In the genomic region with DNA sequence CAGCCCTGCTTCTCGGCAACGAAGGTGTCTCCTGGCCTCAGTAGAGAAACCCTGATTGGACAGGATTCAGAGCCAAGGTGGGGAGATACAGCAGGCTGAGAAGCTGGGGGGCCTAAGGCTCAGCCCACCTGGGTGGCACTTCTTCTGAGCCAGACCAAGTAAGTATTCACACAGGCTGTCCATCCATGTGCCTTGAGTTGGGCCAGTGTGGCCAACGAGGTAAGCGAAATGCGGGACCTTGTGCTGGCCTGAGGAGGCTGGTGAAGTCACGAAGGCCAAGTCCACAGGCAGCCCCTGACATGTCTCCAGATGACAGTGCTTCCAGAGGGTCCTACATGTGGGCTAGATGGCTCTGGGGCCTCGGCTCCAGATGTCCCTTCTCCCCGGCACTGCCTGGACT, we compare ENCODE assay signal across 16 cellular contexts.
A peak's percentile ranks its signal among the peaks of the same experiment; 100 is the strongest.
DNase-seq lines count a peak whose midpoint lies in the region; ATAC-seq and TF ChIP-seq lines count a peak whose summit lies in the region.
"Had no signal": no experiment of that assay in that cellular context is flagged by ENCODE, and none has a peak within 500 bp of the region (broad histone marks: within the 10 kb centered on the region; RNA-seq: fewer than 3 reads in every experiment).

No MANE protein-coding gene starts in this region.

- H3K36me3 ChIP-seq in left ventricle myocardium inferior (peaks cover 33% of the 10 kb centered on the region), spleen (peaks cover 0 to 59% (median 34%) of the 10 kb centered on the region in 6 donors)
- peaks cover 36% of the 10 kb centered on the region for H3K36me3 ChIP-seq in CD8-positive, alpha-beta memory T cell (ENCODE audit: insufficient read depth, low read length)

- H3K4me3 ChIP-seq in left ventricle myocardium inferior (no peak overlapping the region), dorsolateral prefrontal cortex (no peak overlapping the region), spleen (no peak overlapping the region)
- no peak overlapping the region for H3K4me3 ChIP-seq in CD8-positive, alpha-beta memory T cell (ENCODE audit: low read length)
- H3K4me3 ChIP-seq: GM23338 had no signal

- H3K4me1 Mint-ChIP-seq in CD8-positive, alpha-beta memory T cell, result peaks cover 0 to 67% (median 66%) of the 10 kb centered on the region in 3 donors

- CTCF ChIA-PET in CD8-positive, alpha-beta memory T cell (lab: Charles Lee), result interaction anchor here (1.1 to 1.8 kb wide), 6 partner anchors 10 to 180 kb away, joined by 3 to 9 read pairs (median 5); no protein-coding TSS in a partner anchor

- no peak overlapping the region for H3K4me3 Mint-ChIP-seq in CD8-positive, alpha-beta memory T cell
- H3K4me3 Mint-ChIP-seq: GM23338 had no signal

- H3K27ac Mint-ChIP-seq in CD8-positive, alpha-beta memory T cell, result peak overlapping the region in 5 of 8 donors; percentile 29 to 82 (median 73)
- H3K27ac Mint-ChIP-seq: GM23338 had no signal

- 95 to 97% (median 95%) methylated on average over 6 to 8 of the region's 8 CpGs for WGBS in spleen, 5 donors

- intact Hi-C loops in Right ventricle myocardium superior (cut with DNase I) (no loop called here), left ventricle myocardium inferior (cut with micrococcal nuclease) (no loop called here), dorsolateral prefrontal cortex (cut with DNase I) (no loop called here), spleen (cut with DNase I; ENCODE audit: low total_unique reads) (no loop called here)

- peak; percentile 9 for DNase-seq in Right ventricle myocardium superior
- no peak for DNase-seq in left ventricle myocardium inferior
- peak in 1 of 5 donors; percentile 26 for DNase-seq in CD8-positive, alpha-beta memory T cell
- no peak for DNase-seq in dorsolateral prefrontal cortex
- DNase-seq in spleen, result peak; percentile 66
- DNase-seq: Calu3, DMS53, NCI-H187 treated with DMSO at 0.1 percent for 48 hours, NCI-H526 treated with DMSO at 0.1 percent for 48 hours, SHP77 had no signal

- no peaks in the 10 kb centered on the region for H3K9me3 Mint-ChIP-seq in CD8-positive, alpha-beta memory T cell
- H3K9me3 Mint-ChIP-seq: GM23338 had no signal

- no peak for TF ChIP-seq CTCF in left ventricle myocardium inferior (IDR thresholded peaks at IDR 0.05; ENCODE audit: borderline replicate concordance)
- no peak for TF ChIP-seq CTCF in dorsolateral prefrontal cortex (IDR thresholded peaks at IDR 0.05 in 54 of 56, conservative IDR thresholded peaks at IDR 0.05 in 2 of 56; ENCODE audit: low read depth in 1 of 56, partially characterized antibody in 56 of 56)
- no peak for TF ChIP-seq CTCF in spleen (IDR thresholded peaks at IDR 0.05 in 8 of 11, conservative IDR thresholded peaks at IDR 0.05 in 3 of 11)

- no peaks in the 10 kb centered on the region for H3K27me3 ChIP-seq in left ventricle myocardium inferior (ENCODE audit: low read depth)
- H3K27me3 ChIP-seq in CD8-positive, alpha-beta memory T cell (ENCODE audit: insufficient read depth, low read length, poor library complexity, severe bottlenecking), result no peaks in the 10 kb centered on the region
- no peaks in the 10 kb centered on the region for H3K27me3 ChIP-seq in dorsolateral prefrontal cortex
- no peaks in the 10 kb centered on the region for H3K27me3 ChIP-seq in spleen (replicated peaks in 1 of 7)

- H3K27ac ChIP-seq in left ventricle myocardium inferior (replicated peaks) (no peak overlapping the region), dorsolateral prefrontal cortex (peak overlapping the region in 36 of 59 donors; percentile 1 to 87 (median 63)), spleen (peak overlapping the region in 1 of 8 donors; percentile 3)
- no peak overlapping the region for H3K27ac ChIP-seq in CD8-positive, alpha-beta memory T cell (ENCODE audit: low read depth, low read length)
- H3K27ac ChIP-seq: C4-2B had no signal

- peaks cover 0 to 77% (median 5%) of the 10 kb centered on the region in 3 donors for H3K36me3 Mint-ChIP-seq in CD8-positive, alpha-beta memory T cell

- ATAC-seq in Right ventricle myocardium superior (ENCODE audit: poor library complexity), result no peak
- no peak for ATAC-seq in GM21717 (IDR thresholded peaks at IDR 0.05; ENCODE audit: unreplicated experiment)
- no peak for ATAC-seq in GM18520 (IDR thresholded peaks at IDR 0.05; ENCODE audit: unreplicated experiment)
- no peak for ATAC-seq in GM18861 (IDR thresholded peaks at IDR 0.05; ENCODE audit: unreplicated experiment)
- ATAC-seq: GM23338, HCT116 had no signal

- H3K27me3 Mint-ChIP-seq in CD8-positive, alpha-beta memory T cell, result peaks cover 0 to 1% of the 10 kb centered on the region in 2 donors

- no peak for TF ChIP-seq POLR2A in spleen (IDR thresholded peaks at IDR 0.05)

- H3K4me1 ChIP-seq in left ventricle myocardium inferior (peaks cover 42% of the 10 kb centered on the region), spleen (peaks cover 26 to 52% (median 35%) of the 10 kb centered on the region in 6 donors)
- H3K4me1 ChIP-seq in CD8-positive, alpha-beta memory T cell (ENCODE audit: insufficient read depth, low read length), result peaks cover 64% of the 10 kb centered on the region

- POLR2A ChIA-PET in CD8-positive, alpha-beta memory T cell (lab: Charles Lee), result interaction anchor here (0.6 to 1.0 kb wide), 2 partner anchors 87 to 292 kb away, joined by 3 to 10 read pairs; no protein-coding TSS in a partner anchor

- no peaks in the 10 kb centered on the region for H3K9me3 ChIP-seq in left ventricle myocardium inferior (replicated peaks)
- H3K9me3 ChIP-seq in CD8-positive, alpha-beta memory T cell (ENCODE audit: low read length), result no peaks in the 10 kb centered on the region
- H3K9me3 ChIP-seq in spleen, result no peaks in the 10 kb centered on the region

Comparison
In these comparisons a context has a peak if more than half of its experiments do, and no peak if none do; other contexts are left out.
1. DNase-seq: peak in Right ventricle myocardium superior (single experiment) and spleen (single experiment); none in left ventricle myocardium inferior (single experiment) and dorsolateral prefrontal cortex (0 of 10).
2. H3K27ac ChIP-seq: peak in dorsolateral prefrontal cortex (36 of 59); none in left ventricle myocardium inferior (single experiment) and CD8-positive, alpha-beta memory T cell (single experiment).